ENCODE assay signal across 6 cellular contexts in genomic region chr5:116288524-116288923, GRCh38.
"Had no signal": no experiment of that assay in that cellular context is flagged by ENCODE, and none has a peak within 500 bp of the region (broad histone marks: within the 10 kb centered on the region; RNA-seq: fewer than 3 reads in every experiment).

No MANE protein-coding gene starts in this region.

- FAIRE-seq: HTR-8/SVneo had no signal

- H3K4me2 ChIP-seq: KMS-11 had no signal

- H3K27ac ChIP-seq: HL-60, KMS-11 had no signal

- DNase-seq: IMR-90, KG1 had no signal

- H3K9ac ChIP-seq: KMS-11 had no signal

- H3K4me1 Mint-ChIP-seq: IgD-negative memory B cell had no signal

- H3K27me3 Mint-ChIP-seq: IgD-negative memory B cell had no signal
